In the genomic region with DNA sequence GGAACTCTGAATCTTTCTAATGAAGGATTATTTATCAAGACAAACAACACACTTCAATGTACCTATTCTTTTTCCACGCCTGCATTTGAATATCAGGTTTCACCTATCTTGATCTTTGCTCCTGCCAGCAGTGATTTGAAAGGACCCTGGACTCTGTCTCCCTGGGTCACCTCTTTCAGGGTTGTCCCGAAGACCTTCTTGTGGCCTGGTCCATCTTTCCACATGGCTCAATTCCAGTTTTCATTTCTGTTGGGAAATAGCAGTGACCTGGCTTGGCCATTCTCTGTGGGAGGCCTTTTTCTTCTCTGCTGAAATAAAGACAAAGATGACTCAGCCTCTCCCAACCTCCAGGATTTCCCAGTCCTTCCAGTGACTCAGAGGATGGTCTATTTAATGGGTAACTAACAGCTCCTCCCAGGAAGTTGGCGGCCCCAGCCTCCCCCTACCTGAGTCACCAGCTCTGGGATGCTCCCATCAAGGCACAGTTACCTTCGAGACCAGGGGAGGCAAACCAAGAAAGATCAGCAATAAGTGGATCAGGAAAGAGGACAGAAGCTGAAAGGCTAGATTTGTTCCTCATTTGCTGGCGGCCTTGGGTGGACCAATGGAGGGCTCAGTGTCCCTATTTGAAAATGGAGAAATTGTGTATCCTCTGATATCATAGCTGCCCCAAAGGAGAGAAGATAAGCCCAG, we compare ENCODE assay signal across 9 cellular contexts. TPM values are rescaled to one million over a fixed set of nuclear protein-coding genes. Genes with fewer than 3 reads are reported as not detected.
DNase-seq lines count a peak whose midpoint lies in the region; ATAC-seq, FAIRE-seq and TF ChIP-seq lines count a peak whose summit lies in the region.
"Had no signal": no experiment of that assay in that cellular context is flagged by ENCODE, and none has a peak within 500 bp of the region (broad histone marks: within the 10 kb centered on the region; RNA-seq: fewer than 3 reads in every experiment).

No MANE protein-coding gene starts in this region.

- no peaks in the 10 kb centered on the region for H3K79me2 ChIP-seq in HepG2 (ENCODE audit: insufficient read depth, low read length)

- no peaks in the 10 kb centered on the region for H3K27me3 ChIP-seq in HepG2 (ENCODE audit: control insufficient read depth in 1 of 2, insufficient read depth in 2 of 2, low read length in 2 of 2)

- no peaks in the 10 kb centered on the region for H3K9me3 ChIP-seq in HepG2 (ENCODE audit: low read length)

- DNase-seq in ACHN (peak; percentile 97), HPDE6-E6E7 (ENCODE audit: extremely low spot score) (peak; percentile 100), amniotic epithelial cell (ENCODE audit: low read depth) (peak; percentile 99), HepG2 (ENCODE audit: low spot score) (peak; percentile 99), ecto neural progenitor cell (ENCODE audit: low spot score) (no peak)
- DNase-seq: activated CD4-positive, alpha-beta T cell treated with anti-CD3 and anti-CD28 coated beads for 4 hours had no signal

- 0 out of 2 replicates have a peak, but pooled peaks have one; percentile 7 for TF ChIP-seq CTCF in HepG2 (CRISPR knock-in tag; IDR thresholded peaks at IDR 0.05)

- BruUV-seq in HepG2 (replicated peaks; lab: Mats Ljungman, UMichigan), result no TSS peak

- peak; percentile 4; the same call in 1 of the 2 replicates for TF ChIP-seq RAD21 in HepG2 (CRISPR knock-in tag; IDR thresholded peaks at IDR 0.05)

- no peaks in the 10 kb centered on the region for H4K20me1 ChIP-seq in HepG2 (ENCODE audit: insufficient read depth, low read length)

- peaks cover 40% of the 10 kb centered on the region for H3K4me1 ChIP-seq in HepG2 (ENCODE audit: insufficient read depth, low read length)

- in situ Hi-C loops in ACHN (cut with HindIII; ENCODE audit: low pct_ligation_motif_present, low pct_unique_long_range_greater_than_20kb, low sequenced_read_pairs) (no loop called here), HepG2 (cut with HindIII; ENCODE audit: extremely low pct_ligation_motif_present, low pct_unique_long_range_greater_than_20kb) (no loop called here)

- peak overlapping the region; percentile 82 for H3K4me2 ChIP-seq in HepG2 (ENCODE audit: low read depth, low read length)

- CTCF ChIA-PET in HepG2 (lab: Yijun Ruan, JAX; ENCODE audit: low intra/inter-chr PET ratio, low total read pairs), result interaction anchor here (0.6 to 1.5 kb wide), 2 partner anchors 27 to 354 kb away, joined by 3 to 5 read pairs; a partner anchor contains a TSS

- peak; percentile 91 for ATAC-seq in HepG2
- ATAC-seq in GM21717 (IDR thresholded peaks at IDR 0.05; ENCODE audit: unreplicated experiment), result no peak
- ATAC-seq in HG03432 (IDR thresholded peaks at IDR 0.05; ENCODE audit: unreplicated experiment), result no peak
- no peak for ATAC-seq in GM21515 (IDR thresholded peaks at IDR 0.05; ENCODE audit: unreplicated experiment)

- peak; percentile 86 for FAIRE-seq in HepG2 (lab: Jason Lieb, UNC)

- WGBS in HepG2 (ENCODE audit: low lambda C conversion rate), result 2% methylated on average over 5 of the region's 5 CpGs

- TF ChIP-seq EP300 in HepG2 (IDR thresholded peaks at IDR 0.05; ENCODE audit: low read depth in 2 of 2, low read length in 2 of 2), result peak; percentile 35 to 91; a peak in 3 of 4 replicates
- TF ChIP-seq EP300 in HepG2 (CRISPR knock-in tag; IDR thresholded peaks at IDR 0.05; ENCODE audit: borderline replicate concordance), result peak; percentile 93

- no peak overlapping the region for H2AFZ ChIP-seq in HepG2 (ENCODE audit: low read length)

- H3K36me3 ChIP-seq in HepG2 (replicated peaks in 1 of 2; ENCODE audit: control insufficient read depth in 1 of 2, insufficient read depth in 2 of 2, low read length in 2 of 2), result no peaks in the 10 kb centered on the region

- intact Hi-C loops in HepG2 (cut with micrococcal nuclease; ENCODE audit: unreplicated experiment), result loop anchor here (1.0 kb wide), 3 partner anchors 27 to 36 kb away; no protein-coding TSS in a partner anchor

- POLR2A ChIA-PET in HepG2 (lab: Yijun Ruan, JAX), result interaction anchor here (0.9 to 3.7 kb wide), 15 partner anchors 10 to 368 kb away, joined by 3 to 55 read pairs (median 5); a partner anchor contains a TSS

- TF ChIP-seq POLR2A in HepG2 (IDR thresholded peaks at IDR 0.05; ENCODE audit: insufficient read depth in 1 of 2, low read depth in 2 of 2, low read length in 2 of 2), result peak in 1 of 2 experiments; percentile 46; a peak in 1 of 4 replicates

- peak overlapping the region; percentile 27 to 59 (median 28); a peak in 5 of 6 replicates for H3K4me3 ChIP-seq in HepG2 (replicated peaks in 1 of 3; ENCODE audit: insufficient read depth in 1 of 3, low read depth in 2 of 3, low read length in 3 of 3)

- H3K27ac ChIP-seq in HepG2 (ENCODE audit: extremely low read length, insufficient read depth, low read length), result peak overlapping the region; percentile 51

- H3K9ac ChIP-seq in HepG2 (ENCODE audit: insufficient read depth, low read depth, low read length), result peak overlapping the region; percentile 40

TF ChIP-seq in HepG2, 621 proteins besides CTCF, POLR2A, EP300 and RAD21 (continues in another document):
- TF ChIP-seq MTF1 (CRISPR knock-in tag; IDR thresholded peaks at IDR 0.05) (peak; percentile 6; the same call in 1 of the 2 replicates), FOSL1 (CRISPR knock-in tag; IDR thresholded peaks at IDR 0.05; ENCODE audit: borderline replicate concordance) (peak; percentile 89), ZFP1 (CRISPR knock-in tag; IDR thresholded peaks at IDR 0.05) (peak; percentile 90), THAP11 (CRISPR knock-in tag; IDR thresholded peaks at IDR 0.05) (peak; percentile 81), ZNF34 (CRISPR knock-in tag; IDR thresholded peaks at IDR 0.05; ENCODE audit: borderline replicate concordance) (peak; percentile 7; the same call in 1 of the 2 replicates), HOXD1 (CRISPR knock-in tag; IDR thresholded peaks at IDR 0.05) (no peak), MXI1 (IDR thresholded peaks at IDR 0.05; ENCODE audit: borderline replicate concordance, low read depth, low read length) (peak; percentile 74; the same call in 1 of the 3 replicates), ZNF891 (CRISPR knock-in tag; IDR thresholded peaks at IDR 0.05) (no peak)
- TF ChIP-seq, protein P1, sequence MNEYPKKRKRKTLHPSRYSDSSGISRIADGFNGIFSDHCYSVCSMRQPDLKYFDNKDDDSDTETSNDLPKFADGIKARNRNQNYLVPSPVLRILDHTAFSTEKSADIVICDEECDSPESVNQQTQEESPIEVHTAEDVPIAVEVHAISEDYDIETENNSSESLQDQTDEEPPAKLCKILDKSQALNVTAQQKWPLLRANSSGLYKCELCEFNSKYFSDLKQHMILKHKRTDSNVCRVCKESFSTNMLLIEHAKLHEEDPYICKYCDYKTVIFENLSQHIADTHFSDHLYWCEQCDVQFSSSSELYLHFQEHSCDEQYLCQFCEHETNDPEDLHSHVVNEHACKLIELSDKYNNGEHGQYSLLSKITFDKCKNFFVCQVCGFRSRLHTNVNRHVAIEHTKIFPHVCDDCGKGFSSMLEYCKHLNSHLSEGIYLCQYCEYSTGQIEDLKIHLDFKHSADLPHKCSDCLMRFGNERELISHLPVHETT (CRISPR knock-in tag; conservative IDR thresholded peaks at IDR 0.05), result no peak; the same call in 1 of the 2 replicates
- TF ChIP-seq, protein P2, sequence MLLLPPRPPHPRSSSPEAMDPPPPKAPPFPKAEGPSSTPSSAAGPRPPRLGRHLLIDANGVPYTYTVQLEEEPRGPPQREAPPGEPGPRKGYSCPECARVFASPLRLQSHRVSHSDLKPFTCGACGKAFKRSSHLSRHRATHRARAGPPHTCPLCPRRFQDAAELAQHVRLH (CRISPR knock-in tag; IDR thresholded peaks at IDR 0.05; ENCODE audit: borderline replicate concordance, low read depth), result peak; percentile 19; the same call in 1 of the 2 replicates
- TF ChIP-seq, protein P3, sequence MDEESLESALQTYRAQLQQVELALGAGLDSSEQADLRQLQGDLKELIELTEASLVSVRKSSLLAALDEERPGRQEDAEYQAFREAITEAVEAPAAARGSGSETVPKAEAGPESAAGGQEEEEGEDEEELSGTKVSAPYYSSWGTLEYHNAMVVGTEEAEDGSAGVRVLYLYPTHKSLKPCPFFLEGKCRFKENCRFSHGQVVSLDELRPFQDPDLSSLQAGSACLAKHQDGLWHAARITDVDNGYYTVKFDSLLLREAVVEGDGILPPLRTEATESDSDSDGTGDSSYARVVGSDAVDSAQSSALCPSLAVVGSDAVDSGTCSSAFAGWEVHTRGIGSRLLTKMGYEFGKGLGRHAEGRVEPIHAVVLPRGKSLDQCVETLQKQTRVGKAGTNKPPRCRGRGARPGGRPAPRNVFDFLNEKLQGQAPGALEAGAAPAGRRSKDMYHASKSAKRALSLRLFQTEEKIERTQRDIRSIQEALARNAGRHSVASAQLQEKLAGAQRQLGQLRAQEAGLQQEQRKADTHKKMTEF (CRISPR knock-in tag; IDR thresholded peaks at IDR 0.05), result peak; percentile 92

RNA-seq across cellular contexts. Expression of a gene that starts 13.1 kb away (rescaled TPM):
- total RNA-seq in HepG2 (2016; rRNA removed; fragmentation: Illumina TruSeq; extraction: Trizol), result 15.2 and 22.7 TPM in 2 replicates
- 6.1 and 6.3 TPM in 2 replicates for total RNA-seq in HepG2 (2016; cell fraction: cytosol; rRNA removed; fragmentation: Illumina TruSeq; extraction: Trizol; ENCODE audit: low read depth)
- 15.6 and 22.2 TPM in 2 replicates for total RNA-seq in HepG2 (2016; cell fraction: insoluble cytoplasmic fraction; rRNA removed; fragmentation: Illumina TruSeq; extraction: Trizol)
- total RNA-seq in HepG2 (2016; cell fraction: membrane; rRNA removed; fragmentation: Illumina TruSeq; extraction: Trizol), result 10.3 and 11.1 TPM in 2 replicates
- total RNA-seq in HepG2 (2016; cell fraction: nucleus; rRNA removed; fragmentation: Illumina TruSeq; extraction: Trizol), result 12.0 and 12.7 TPM in 2 replicates
- polyA plus RNA-seq in HepG2 (2011; rRNA removed), result 10.2 and 12.2 TPM in 2 replicates
- 9.3 and 16.7 TPM in 2 replicates for polyA plus RNA-seq in HepG2 (2011; cell fraction: cytosol; rRNA removed)
- polyA plus RNA-seq in HepG2 (2011; cell fraction: nucleus; rRNA removed), result 29.6 TPM in 2 replicates
- polyA plus RNA-seq in HepG2 (2012), result 13.2 and 25.9 TPM in 2 replicates
- 5.0 and 6.4 TPM in 2 replicates for polyA plus RNA-seq in HepG2 (2016; cell fraction: cytosol; fragmentation: Illumina TruSeq; extraction: Trizol; ENCODE audit: low read depth)
- polyA plus RNA-seq in HepG2 (2016; cell fraction: insoluble cytoplasmic fraction; fragmentation: Illumina TruSeq; extraction: Trizol; ENCODE audit: low read depth), result 19.3 and 21.5 TPM in 2 replicates
- 10.4 and 12.4 TPM in 2 replicates for polyA plus RNA-seq in HepG2 (2016; cell fraction: membrane; fragmentation: Illumina TruSeq; extraction: Trizol; ENCODE audit: low read depth)
- 22.2 and 26.5 TPM in 2 replicates for polyA plus RNA-seq in HepG2 (2016; cell fraction: nucleus; fragmentation: Illumina TruSeq; extraction: Trizol; ENCODE audit: insufficient read depth, low read depth)
- 17.6 and 18.8 TPM in 2 replicates for polyA minus RNA-seq in HepG2 (2011; rRNA and poly(A)+ RNA removed; ENCODE audit: low replicate concordance)
- 3.9 and 5.8 TPM in 2 replicates for polyA minus RNA-seq in HepG2 (2011; cell fraction: cytosol; rRNA and poly(A)+ RNA removed)
- 8.5 and 10.0 TPM in 2 replicates for polyA minus RNA-seq in HepG2 (2011; cell fraction: nucleus; rRNA and poly(A)+ RNA removed)
